In the genomic region with DNA sequence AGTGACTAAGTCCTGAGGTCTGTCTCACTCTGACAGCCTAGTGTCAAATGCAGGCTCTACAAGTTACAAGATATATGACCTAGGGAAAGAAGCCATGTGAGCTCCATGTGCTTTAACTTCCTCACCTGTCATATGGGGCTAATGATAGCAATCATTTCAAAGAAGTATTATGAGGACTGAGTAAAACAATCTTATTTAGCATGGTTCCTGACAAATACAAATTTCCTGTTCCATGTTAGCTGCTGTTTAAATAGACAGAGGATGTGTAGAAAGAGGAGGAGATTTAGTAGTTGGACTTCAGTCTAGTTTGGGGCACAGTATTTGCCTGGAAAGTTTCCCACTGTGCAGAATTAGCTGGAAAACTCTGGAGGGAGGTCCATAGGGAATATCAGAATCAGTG, we compare ENCODE assay signal across 34 cellular contexts.
"Had no signal": no experiment of that assay in that cellular context is flagged by ENCODE, and none has a peak within 500 bp of the region (broad histone marks: within the 10 kb centered on the region; RNA-seq: fewer than 3 reads in every experiment).

No MANE protein-coding gene starts in this region.

- H3K27ac ChIP-seq: KMS-11 had no signal

- H3K27me3 ChIP-seq: MG63 had no signal

- H3K4me3 ChIP-seq: MG63 had no signal

- DNase-seq: Karpas-422, Kasumi-1, KG1, MG63, MM.1S, MV-4-11, NCI-H1048, NCI-H1092, NCI-H1092 treated with DMSO at 0.1 percent for 48 hours, NCI-H1105, NCI-H1105 treated with DMSO at 0.1 percent for 48 hours, NCI-H1417, NCI-H1417 treated with DMSO at 0.1 percent for 48 hours, NCI-H1436, NCI-H1436 treated with DMSO at 0.1 percent for 48 hours, NCI-H146, NCI-H1694, NCI-H1694 treated with DMSO at 0.1 percent for 48 hours, NCI-H187, NCI-H187 treated with DMSO at 0.1 percent for 48 hours, NCI-H1930, NCI-H2029, NCI-H2029 treated with DMSO at 0.1 percent for 48 hours, NCI-H2081, NCI-H2081 treated with DMSO at 0.1 percent for 48 hours, NCI-H2107, NCI-H2171, NCI-H2171 treated with DMSO at 0.1 percent for 48 hours, NCI-H2227 treated with DMSO at 0.1 percent for 48 hours, NCI-H226, NCI-H345, NCI-H446, NCI-H446 treated with DMSO at 0.1 percent for 48 hours had no signal

- H3K4me2 ChIP-seq: KMS-11 had no signal

- H3K36me3 ChIP-seq: MG63 had no signal

- H3K9ac ChIP-seq: KMS-11 had no signal

- H3K9me3 ChIP-seq: MG63 had no signal
